8 cellular contexts compared by ENCODE assay signal in the genomic region with DNA sequence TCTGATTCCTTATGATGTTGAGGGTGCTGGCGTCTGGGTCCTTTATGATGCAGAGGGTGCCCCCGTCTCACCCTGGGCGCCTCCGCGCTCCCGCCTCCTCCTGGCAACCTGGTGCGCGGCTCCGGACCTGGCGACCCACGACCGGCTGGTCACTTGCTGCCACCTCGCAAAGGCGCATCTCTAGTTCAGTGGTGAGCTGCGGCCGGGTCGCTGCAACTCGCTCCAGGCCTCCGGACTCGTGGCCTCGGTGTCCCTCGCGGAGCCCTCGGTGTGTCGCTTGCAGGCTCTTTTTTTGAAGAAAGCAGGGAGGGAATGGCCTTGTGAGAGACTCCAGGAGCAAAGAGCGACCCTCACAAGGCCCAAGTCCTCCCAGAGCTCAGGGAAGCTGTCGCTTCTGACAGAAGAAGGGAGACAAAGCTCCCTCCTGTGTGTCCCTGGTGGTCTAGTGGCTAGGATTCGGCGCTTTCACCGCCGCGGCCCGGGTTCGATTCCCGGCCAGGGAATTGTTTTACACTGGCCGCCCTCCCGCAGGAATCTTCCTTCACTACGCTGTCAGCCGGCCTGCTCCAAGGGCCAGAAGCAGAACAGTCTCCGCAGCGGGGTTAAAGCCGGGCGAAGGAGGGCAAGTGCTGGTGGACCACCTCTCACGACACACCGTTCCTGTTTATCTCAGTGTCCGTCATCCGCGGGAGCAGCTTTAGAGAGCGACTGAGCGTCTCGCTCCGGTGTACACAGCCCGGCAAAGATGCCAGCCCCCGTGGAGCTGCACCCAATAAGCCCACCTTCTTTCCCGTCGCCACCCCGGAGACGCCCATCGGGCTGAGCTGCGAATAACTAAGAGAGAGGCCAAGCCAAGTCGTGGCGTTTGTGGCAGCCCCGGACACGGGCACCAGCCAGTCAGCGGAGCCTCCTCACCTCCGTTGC. TPM values are rescaled to one million over a fixed set of nuclear protein-coding genes. Genes with fewer than 3 reads are reported as not detected.
A peak's percentile ranks its signal among the peaks of the same experiment; 100 is the strongest.
DNase-seq lines count a peak whose midpoint lies in the region; ATAC-seq, FAIRE-seq and TF ChIP-seq lines count a peak whose summit lies in the region.
"Not testable (repeated sequence)": the region's sequence is repeated elsewhere in the genome, so short reads cannot be mapped to it uniquely, and the experiment has no call there.

No MANE protein-coding gene starts in this region.

- peak overlapping the region in 1 of 2 donors; percentile 26 for H3K9ac ChIP-seq in kidney (ENCODE audit: low read length in 2 of 2)
- H3K9ac ChIP-seq in trophoblast cell (ENCODE audit: low read length) = not testable (repeated sequence)

- not testable (repeated sequence) for TF ChIP-seq POLR2A in body of pancreas (IDR thresholded peaks at IDR 0.05)

- not testable (repeated sequence) for H3K27ac ChIP-seq in CD4-positive, alpha-beta memory T cell (ENCODE audit: low read depth, low read length); body of pancreas; kidney (ENCODE audit: low read depth in 2 of 2, low read length in 2 of 2); trophoblast cell (ENCODE audit: low read depth, low read length)

- not testable (repeated sequence) for TF ChIP-seq CTCF in body of pancreas (IDR thresholded peaks at IDR 0.05); fibroblast of the aortic adventitia (IDR thresholded peaks at IDR 0.05; ENCODE audit: insufficient read depth, low read length); kidney (IDR thresholded peaks at IDR 0.05; ENCODE audit: borderline replicate concordance, extremely low read depth, insufficient read depth)

- POLR2A ChIA-PET in CD4-positive, alpha-beta memory T cell (lab: Charles Lee; ENCODE audit: partially characterized antibody) = not testable (repeated sequence)

- H3K4me1 ChIP-seq in CD4-positive, alpha-beta memory T cell (ENCODE audit: insufficient read depth, low read length); kidney (ENCODE audit: control insufficient read depth in 1 of 2, insufficient read depth in 1 of 2, low read depth in 1 of 2, low read length in 2 of 2); trophoblast cell (ENCODE audit: control insufficient read depth in 1 of 2, insufficient read depth in 2 of 2, low read length in 2 of 2): not testable (repeated sequence)
- H3K4me1 ChIP-seq in body of pancreas = peaks cover 13% of the 10 kb centered on the region

- H3K18ac ChIP-seq in trophoblast cell (ENCODE audit: low read length) = not testable (repeated sequence)

- peaks cover 1 to 19% (median 7%) of the 10 kb centered on the region in 4 donors for H3K4me1 Mint-ChIP-seq in CD4-positive, alpha-beta memory T cell
- H3K4me1 Mint-ChIP-seq in stimulated activated memory B cell treated with anti-CD40 and anti-IgM and Interleukin-4, amounts not matched to agents 10 μg/mL and 1 μg/mL and 100 μg/mL, for 72 hours = peaks cover 13% of the 10 kb centered on the region

- CTCF ChIA-PET in CD4-positive, alpha-beta memory T cell (lab: Charles Lee; ENCODE audit: partially characterized antibody) = not testable (repeated sequence)

- H3K79me1 ChIP-seq in trophoblast cell (ENCODE audit: low read length) = not testable (repeated sequence)

- DNase-seq in CD4-positive, alpha-beta memory T cell = peak in 3 of 5 donors; percentile 11 to 37 (median 32)
- DNase-seq in HT-29 (ENCODE audit: low spot score) (peak; percentile 63), body of pancreas (peak in 3 of 4 donors; percentile 25 to 45 (median 32)), fibroblast of the aortic adventitia (ENCODE audit: low read depth) (peak; percentile 70), kidney (peak; percentile 92), trophoblast cell (peak; percentile 23 to 51)
- peak; percentile 44 for DNase-seq in activated CD4-positive, CD25-positive, alpha-beta regulatory T cell treated with anti-CD3 and anti-CD28 coated beads, Interleukin-2, amount 50 U/mL, for 72 hours

- not testable (repeated sequence) for H3K79me2 ChIP-seq in trophoblast cell (ENCODE audit: control insufficient read depth, insufficient read depth, low read length, poor library complexity)

- not testable (repeated sequence) for H3K23ac ChIP-seq in trophoblast cell (ENCODE audit: low read length)

- not testable (repeated sequence) for H2BK12ac ChIP-seq in trophoblast cell (ENCODE audit: low read length)

- H3K4me3 ChIP-seq in CD4-positive, alpha-beta memory T cell (ENCODE audit: low read length in 2 of 2); body of pancreas: not testable (repeated sequence)
- H3K4me3 ChIP-seq in fibroblast of the aortic adventitia (ENCODE audit: low read depth, low read length) = peak overlapping the region; percentile 28
- H3K4me3 ChIP-seq in kidney (ENCODE audit: low read length in 2 of 2) = peak overlapping the region in 1 of 2 donors; percentile 44
- H3K4me3 ChIP-seq in trophoblast cell (ENCODE audit: low read depth, low read length) = peak overlapping the region; percentile 61

- H2AFZ ChIP-seq in trophoblast cell (ENCODE audit: insufficient read depth, low read length, poor library complexity) = peak overlapping the region; percentile 38

- not testable (repeated sequence) for H3K36me3 Mint-ChIP-seq in CD4-positive, alpha-beta memory T cell; stimulated activated memory B cell treated with anti-CD40 and anti-IgM and Interleukin-4, amounts not matched to agents 10 μg/mL and 1 μg/mL and 100 μg/mL, for 72 hours

- 44 to 63% methylated on average over 36 to 56 of the region's 66 CpGs for WGBS in body of pancreas, 2 donors
- no CpG with 5 or more reads among the region's 66 CpGs for WGBS in trophoblast cell (ENCODE audit: extremely low coverage, insufficient coverage, insufficient read length)

- H3K4ac ChIP-seq in trophoblast cell (ENCODE audit: low read depth, low read length) = not testable (repeated sequence)

- not testable (repeated sequence) for H3K27me3 ChIP-seq in CD4-positive, alpha-beta memory T cell (ENCODE audit: insufficient read depth, low read length); body of pancreas; trophoblast cell (ENCODE audit: insufficient read depth, low read length)

- H3K36me3 ChIP-seq in CD4-positive, alpha-beta memory T cell (ENCODE audit: insufficient read depth, low read length); body of pancreas (replicated peaks in 1 of 2; ENCODE audit: insufficient read depth in 1 of 2, low read depth in 2 of 2); kidney (ENCODE audit: control insufficient read depth in 1 of 2, insufficient read depth in 2 of 2, low read length in 2 of 2); trophoblast cell (ENCODE audit: control insufficient read depth in 1 of 2, insufficient read depth in 2 of 2, low read length in 2 of 2): not testable (repeated sequence)

- not testable (repeated sequence) for H3K9me3 ChIP-seq in CD4-positive, alpha-beta memory T cell (ENCODE audit: control insufficient read depth in 1 of 2, low read length in 2 of 2); body of pancreas; kidney (ENCODE audit: control insufficient read depth in 1 of 2, low read length in 2 of 2); trophoblast cell (ENCODE audit: insufficient read depth, low read depth, low read length)

- H3K27ac Mint-ChIP-seq in CD4-positive, alpha-beta memory T cell = peak overlapping the region in 4 of 7 donors; percentile 10 to 63 (median 60)
- H3K27ac Mint-ChIP-seq in stimulated activated memory B cell treated with anti-CD40 and anti-IgM and Interleukin-4, amounts not matched to agents 10 μg/mL and 1 μg/mL and 100 μg/mL, for 72 hours = not testable (repeated sequence)

- peak overlapping the region; percentile 4 for H3K14ac ChIP-seq in trophoblast cell (ENCODE audit: low read length)

- peak overlapping the region; percentile 72 to 89 (median 84) for H3K4me3 Mint-ChIP-seq in CD4-positive, alpha-beta memory T cell
- peak overlapping the region; percentile 67 for H3K4me3 Mint-ChIP-seq in stimulated activated memory B cell treated with anti-CD40 and anti-IgM and Interleukin-4, amounts not matched to agents 10 μg/mL and 1 μg/mL and 100 μg/mL, for 72 hours

- FAIRE-seq in kidney (lab: Jason Lieb, UNC) = not testable (repeated sequence)

- H4K8ac ChIP-seq in trophoblast cell (ENCODE audit: low read depth, low read length) = not testable (repeated sequence)

- not testable (repeated sequence) for H2BK5ac ChIP-seq in trophoblast cell (ENCODE audit: low read depth, low read length, poor library complexity)

- intact Hi-C loops in CD4-positive, alpha-beta memory T cell (cut with micrococcal nuclease); body of pancreas (cut with DNase I); kidney (cut with DNase I): not testable (repeated sequence)

- not testable (repeated sequence) for H3K9me3 Mint-ChIP-seq in CD4-positive, alpha-beta memory T cell; stimulated activated memory B cell treated with anti-CD40 and anti-IgM and Interleukin-4, amounts not matched to agents 10 μg/mL and 1 μg/mL and 100 μg/mL, for 72 hours

- peaks cover 21 to 22% of the 10 kb centered on the region in 2 donors for H3K27me3 Mint-ChIP-seq in CD4-positive, alpha-beta memory T cell
- peaks cover 26% of the 10 kb centered on the region for H3K27me3 Mint-ChIP-seq in stimulated activated memory B cell treated with anti-CD40 and anti-IgM and Interleukin-4, amounts not matched to agents 10 μg/mL and 1 μg/mL and 100 μg/mL, for 72 hours

- peak overlapping the region; percentile 73 for H3K4me2 ChIP-seq in trophoblast cell (ENCODE audit: low read length)

- H2AK5ac ChIP-seq in trophoblast cell (ENCODE audit: low read length) = not testable (repeated sequence)

- ATAC-seq in body of pancreas = peak; percentile 64
- peak; percentile 39 for ATAC-seq in stimulated activated memory B cell treated with anti-CD40 and anti-IgM and Interleukin-4, amounts not matched to agents 10 μg/mL and 1 μg/mL and 100 μg/mL, for 72 hours

- H4K12ac ChIP-seq in trophoblast cell (ENCODE audit: low read depth, low read length) = not testable (repeated sequence)

- H4K91ac ChIP-seq in trophoblast cell (ENCODE audit: low read depth, low read length) = not testable (repeated sequence)

- H2BK120ac ChIP-seq in trophoblast cell (ENCODE audit: insufficient read depth, low read length, poor library complexity) = not testable (repeated sequence)

RNA-seq across cellular contexts. Expression of gene RNU1-2, which starts 23.4 kb away (rescaled TPM):
- 1,000 to 10,000 TPM; 3,010 to 3,866 TPM for total RNA-seq in CD4-positive, alpha-beta memory T cell
- not detected for polyA plus RNA-seq in CD4-positive, alpha-beta memory T cell
- total RNA-seq in HT-29 (2014; rRNA removed; shearing (Covaris generic)) = under 0.01 TPM in 2 replicates
- total RNA-seq in body of pancreas (over 10,000 TPM in 1 of 2 donors, under 1 TPM in 1; under 0.01 to 15,479 TPM), fibroblast of the aortic adventitia (ENCODE audit: low replicate concordance) (under 0.01 and 2,882 TPM in 2 replicates), kidney (8,605 TPM)
- polyA plus RNA-seq in kidney (ENCODE audit: insufficient read depth, low read depth, low replicate concordance) = 26.8 TPM
- polyA plus RNA-seq in trophoblast cell (2013) = not detected in 2 replicates

RNA-seq across cellular contexts. Expression of gene CROCC, which starts 49.3 kb away (rescaled TPM):
- 10 to 100 TPM; 84.9 to 91.7 TPM for total RNA-seq in CD4-positive, alpha-beta memory T cell
- polyA plus RNA-seq in CD4-positive, alpha-beta memory T cell = 1 to 10 TPM in 1 of 2 donors, under 1 TPM in 1; 0.77 to 8.4 TPM
- 12.0 and 13.2 TPM in 2 replicates for total RNA-seq in HT-29 (2014; rRNA removed; shearing (Covaris generic))
- total RNA-seq in body of pancreas (100 to 1,000 TPM in 1 of 2 donors, 10 to 100 TPM in 1; 49.8 to 151 TPM), fibroblast of the aortic adventitia (ENCODE audit: low replicate concordance) (8.9 and 68.8 TPM in 2 replicates), kidney (30.5 TPM)
- polyA plus RNA-seq in kidney (ENCODE audit: insufficient read depth, low read depth, low replicate concordance) = 10.6 TPM
- 6.2 TPM in 2 replicates for polyA plus RNA-seq in trophoblast cell (2013)

Comparison
In these comparisons a context has a peak if more than half of its experiments do, and no peak if none do; other contexts are left out.
1. DNase-seq: peak in every context shown above with its lines; median percentile 92 in kidney; 70 in fibroblast of the aortic adventitia; 63 in HT-29; 44 in activated CD4-positive, CD25-positive, alpha-beta regulatory T cell treated with anti-CD3 and anti-CD28 coated beads, Interleukin-2, amount 50 U/mL, for 72 hours; 37 in trophoblast cell; 32 in CD4-positive, alpha-beta memory T cell; 32 in body of pancreas.